ENCODE assay signal across 1 cellular context in genomic region chr19:2840794-2841790, GRCh38.
TF ChIP-seq lines count a peak whose summit lies in the region.

Gene ZNF555 (plus strand): TSS chr19:2841475. CDS start chr19:2841573, 98 bp downstream.

TF ChIP-seq in HepG2, 621 proteins besides CTCF, POLR2A, EP300 and RAD21 (continued from another document and continues in another):
- TF ChIP-seq, protein P1, sequence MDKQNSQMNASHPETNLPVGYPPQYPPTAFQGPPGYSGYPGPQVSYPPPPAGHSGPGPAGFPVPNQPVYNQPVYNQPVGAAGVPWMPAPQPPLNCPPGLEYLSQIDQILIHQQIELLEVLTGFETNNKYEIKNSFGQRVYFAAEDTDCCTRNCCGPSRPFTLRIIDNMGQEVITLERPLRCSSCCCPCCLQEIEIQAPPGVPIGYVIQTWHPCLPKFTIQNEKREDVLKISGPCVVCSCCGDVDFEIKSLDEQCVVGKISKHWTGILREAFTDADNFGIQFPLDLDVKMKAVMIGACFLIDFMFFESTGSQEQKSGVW (CRISPR knock-in tag; IDR thresholded peaks at IDR 0.05; ENCODE audit: borderline replicate concordance), result no peak
- TF ChIP-seq ZNF550 (CRISPR knock-in tag; IDR thresholded peaks at IDR 0.05; ENCODE audit: borderline replicate concordance) (no peak), ATF7-NPFF (CRISPR knock-in tag; IDR thresholded peaks at IDR 0.05; ENCODE audit: low read depth) (peak; percentile 89), ZNF207 (IDR thresholded peaks at IDR 0.05; ENCODE audit: borderline replicate concordance) (no peak), ZNF432 (CRISPR knock-in tag; IDR thresholded peaks at IDR 0.05; ENCODE audit: borderline replicate concordance) (no peak), BHLHE40 (IDR thresholded peaks at IDR 0.05; ENCODE audit: low read length) (no peak), ZNF468 (CRISPR knock-in tag; IDR thresholded peaks at IDR 0.05) (no peak), POLR2G (IDR thresholded peaks at IDR 0.05; ENCODE audit: low read depth, low read length) (peak; percentile 69), SYNCRIP (IDR thresholded peaks at IDR 0.05; ENCODE audit: insufficient read depth, low read depth, low read length) (no peak), ZBTB7A (CRISPR knock-in tag; IDR thresholded peaks at IDR 0.05) (peak; percentile 88), ZFP36L2 (CRISPR knock-in tag; IDR thresholded peaks at IDR 0.05) (no peak), FOXO1 (CRISPR knock-in tag; IDR thresholded peaks at IDR 0.05) (peak; percentile 18; the same call in 1 of the 2 replicates), ZBTB34 (CRISPR knock-in tag; IDR thresholded peaks at IDR 0.05) (no peak), ZNF572 (CRISPR knock-in tag; IDR thresholded peaks at IDR 0.05) (no peak), ZNF607 (CRISPR knock-in tag; IDR thresholded peaks at IDR 0.05; ENCODE audit: borderline replicate concordance) (peak; percentile 74; the same call in 1 of the 2 replicates), KLF12 (CRISPR knock-in tag; IDR thresholded peaks at IDR 0.05; ENCODE audit: borderline replicate concordance) (peak; percentile 92), ZNF83 (CRISPR knock-in tag; IDR thresholded peaks at IDR 0.05; ENCODE audit: borderline replicate concordance) (no peak; the same call in 1 of the 2 replicates), SP1 (IDR thresholded peaks at IDR 0.05) (0 out of 2 replicates have a peak, but pooled peaks have one; percentile 8), SP1 (CRISPR knock-in tag; IDR thresholded peaks at IDR 0.05) (peak; percentile 48), ZBTB8A (CRISPR knock-in tag; IDR thresholded peaks at IDR 0.05; ENCODE audit: borderline replicate concordance, low read depth) (0 out of 2 replicates have a peak, but pooled peaks have one; percentile 43), ZNF30 (CRISPR knock-in tag; IDR thresholded peaks at IDR 0.05) (0 out of 2 replicates have a peak, but pooled peaks have one; percentile 69), ZNF12 (CRISPR knock-in tag; IDR thresholded peaks at IDR 0.05) (0 out of 2 replicates have a peak, but pooled peaks have one; percentile 41), XRCC5 (optimal IDR thresholded peaks at IDR 0.05; ENCODE audit: low read length) (peak; percentile 39), ZFAT (CRISPR knock-in tag; conservative IDR thresholded peaks at IDR 0.05) (no peak), BORCS8-MEF2B (CRISPR knock-in tag; IDR thresholded peaks at IDR 0.05) (no peak), FIP1L1 (IDR thresholded peaks at IDR 0.05; ENCODE audit: borderline replicate concordance, insufficient read depth, low read depth, low read length) (no peak), ZNF546 (CRISPR knock-in tag; conservative IDR thresholded peaks at IDR 0.05) (0 out of 2 replicates have a peak, but pooled peaks have one; percentile 6), ZNF510 (CRISPR knock-in tag; IDR thresholded peaks at IDR 0.05; ENCODE audit: low read depth) (peak; percentile 93; the same call in 1 of the 2 replicates), TBP (CRISPR knock-in tag; IDR thresholded peaks at IDR 0.05) (no peak), ZNF563 (CRISPR knock-in tag; IDR thresholded peaks at IDR 0.05) (no peak; the same call in 1 of the 2 replicates), RBM22 (optimal IDR thresholded peaks at IDR 0.05; ENCODE audit: low read length) (no peak), THYN1 (CRISPR knock-in tag; IDR thresholded peaks at IDR 0.05; ENCODE audit: borderline replicate concordance, low read depth) (no peak), REL (CRISPR knock-in tag; conservative IDR thresholded peaks at IDR 0.05) (peak; percentile 82), BRF2 (CRISPR knock-in tag; IDR thresholded peaks at IDR 0.05) (no peak), IRF2 (CRISPR knock-in tag; IDR thresholded peaks at IDR 0.05) (peak; percentile 16; the same call in 1 of the 2 replicates), PCBP2 (optimal IDR thresholded peaks at IDR 0.05; ENCODE audit: low read depth, low read length, poor library complexity, severe bottlenecking) (no peak), CREB3 (CRISPR knock-in tag; IDR thresholded peaks at IDR 0.05) (peak; percentile 68; the same call in 1 of the 2 replicates), ZSCAN29 (CRISPR knock-in tag; conservative IDR thresholded peaks at IDR 0.05) (peak; percentile 90), HOXA3 (CRISPR knock-in tag; IDR thresholded peaks at IDR 0.05) (peak; percentile 92), TAF1 (CRISPR knock-in tag; IDR thresholded peaks at IDR 0.05) (peak; percentile 73), SKIL (CRISPR knock-in tag; IDR thresholded peaks at IDR 0.05; ENCODE audit: borderline replicate concordance) (peak; percentile 26; the same call in 1 of the 2 replicates)
- TF ChIP-seq, protein P2, sequence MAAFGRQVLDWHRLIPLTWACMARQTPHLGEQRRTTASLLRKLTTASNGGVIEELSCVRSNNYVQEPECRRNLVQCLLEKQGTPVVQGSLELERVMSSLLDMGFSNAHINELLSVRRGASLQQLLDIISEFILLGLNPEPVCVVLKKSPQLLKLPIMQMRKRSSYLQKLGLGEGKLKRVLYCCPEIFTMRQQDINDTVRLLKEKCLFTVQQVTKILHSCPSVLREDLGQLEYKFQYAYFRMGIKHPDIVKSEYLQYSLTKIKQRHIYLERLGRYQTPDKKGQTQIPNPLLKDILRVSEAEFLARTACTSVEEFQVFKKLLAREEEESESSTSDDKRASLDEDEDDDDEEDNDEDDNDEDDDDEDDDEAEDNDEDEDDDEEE (CRISPR knock-in tag; IDR thresholded peaks at IDR 0.05), result no peak
- TF ChIP-seq, protein P3, sequence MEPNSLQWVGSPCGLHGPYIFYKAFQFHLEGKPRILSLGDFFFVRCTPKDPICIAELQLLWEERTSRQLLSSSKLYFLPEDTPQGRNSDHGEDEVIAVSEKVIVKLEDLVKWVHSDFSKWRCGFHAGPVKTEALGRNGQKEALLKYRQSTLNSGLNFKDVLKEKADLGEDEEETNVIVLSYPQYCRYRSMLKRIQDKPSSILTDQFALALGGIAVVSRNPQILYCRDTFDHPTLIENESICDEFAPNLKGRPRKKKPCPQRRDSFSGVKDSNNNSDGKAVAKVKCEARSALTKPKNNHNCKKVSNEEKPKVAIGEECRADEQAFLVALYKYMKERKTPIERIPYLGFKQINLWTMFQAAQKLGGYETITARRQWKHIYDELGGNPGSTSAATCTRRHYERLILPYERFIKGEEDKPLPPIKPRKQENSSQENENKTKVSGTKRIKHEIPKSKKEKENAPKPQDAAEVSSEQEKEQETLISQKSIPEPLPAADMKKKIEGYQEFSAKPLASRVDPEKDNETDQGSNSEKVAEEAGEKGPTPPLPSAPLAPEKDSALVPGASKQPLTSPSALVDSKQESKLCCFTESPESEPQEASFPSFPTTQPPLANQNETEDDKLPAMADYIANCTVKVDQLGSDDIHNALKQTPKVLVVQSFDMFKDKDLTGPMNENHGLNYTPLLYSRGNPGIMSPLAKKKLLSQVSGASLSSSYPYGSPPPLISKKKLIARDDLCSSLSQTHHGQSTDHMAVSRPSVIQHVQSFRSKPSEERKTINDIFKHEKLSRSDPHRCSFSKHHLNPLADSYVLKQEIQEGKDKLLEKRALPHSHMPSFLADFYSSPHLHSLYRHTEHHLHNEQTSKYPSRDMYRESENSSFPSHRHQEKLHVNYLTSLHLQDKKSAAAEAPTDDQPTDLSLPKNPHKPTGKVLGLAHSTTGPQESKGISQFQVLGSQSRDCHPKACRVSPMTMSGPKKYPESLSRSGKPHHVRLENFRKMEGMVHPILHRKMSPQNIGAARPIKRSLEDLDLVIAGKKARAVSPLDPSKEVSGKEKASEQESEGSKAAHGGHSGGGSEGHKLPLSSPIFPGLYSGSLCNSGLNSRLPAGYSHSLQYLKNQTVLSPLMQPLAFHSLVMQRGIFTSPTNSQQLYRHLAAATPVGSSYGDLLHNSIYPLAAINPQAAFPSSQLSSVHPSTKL (CRISPR knock-in tag; IDR thresholded peaks at IDR 0.05), result peak; percentile 77; the same call in 1 of the 2 replicates
- TF ChIP-seq, protein P4, sequence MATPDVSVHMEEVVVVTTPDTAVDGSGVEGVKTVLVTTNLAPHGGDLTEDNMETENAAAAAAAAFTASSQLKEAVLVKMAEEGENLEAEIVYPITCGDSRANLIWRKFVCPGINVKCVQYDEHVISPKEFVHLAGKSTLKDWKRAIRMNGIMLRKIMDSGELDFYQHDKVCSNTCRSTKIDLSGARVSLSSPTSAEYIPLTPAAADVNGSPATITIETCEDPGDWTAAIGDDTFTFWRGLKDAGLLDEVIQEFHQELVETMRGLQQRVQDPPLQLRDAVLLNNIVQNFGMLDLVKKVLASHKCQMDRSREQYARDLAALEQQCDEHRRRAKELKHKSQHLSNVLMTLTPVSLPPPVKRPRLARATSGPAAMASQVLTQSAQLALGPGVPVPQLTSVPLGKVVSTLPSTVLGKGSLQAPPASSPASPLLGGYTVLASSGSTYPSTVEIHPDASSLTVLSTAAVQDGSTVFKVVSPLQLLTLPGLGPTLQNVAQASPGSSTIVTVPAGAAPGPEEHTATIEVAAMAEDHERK (CRISPR knock-in tag; IDR thresholded peaks at IDR 0.05; ENCODE audit: low read depth), result peak; percentile 66
- TF ChIP-seq, protein P5, sequence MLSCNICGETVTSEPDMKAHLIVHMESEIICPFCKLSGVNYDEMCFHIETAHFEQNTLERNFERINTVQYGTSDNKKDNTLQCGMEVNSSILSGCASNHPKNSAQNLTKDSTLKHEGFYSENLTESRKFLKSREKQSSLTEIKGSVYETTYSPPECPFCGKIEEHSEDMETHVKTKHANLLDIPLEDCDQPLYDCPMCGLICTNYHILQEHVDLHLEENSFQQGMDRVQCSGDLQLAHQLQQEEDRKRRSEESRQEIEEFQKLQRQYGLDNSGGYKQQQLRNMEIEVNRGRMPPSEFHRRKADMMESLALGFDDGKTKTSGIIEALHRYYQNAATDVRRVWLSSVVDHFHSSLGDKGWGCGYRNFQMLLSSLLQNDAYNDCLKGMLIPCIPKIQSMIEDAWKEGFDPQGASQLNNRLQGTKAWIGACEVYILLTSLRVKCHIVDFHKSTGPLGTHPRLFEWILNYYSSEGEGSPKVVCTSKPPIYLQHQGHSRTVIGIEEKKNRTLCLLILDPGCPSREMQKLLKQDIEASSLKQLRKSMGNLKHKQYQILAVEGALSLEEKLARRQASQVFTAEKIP (CRISPR knock-in tag; IDR thresholded peaks at IDR 0.05; ENCODE audit: borderline replicate concordance), result no peak
- TF ChIP-seq, protein P6, sequence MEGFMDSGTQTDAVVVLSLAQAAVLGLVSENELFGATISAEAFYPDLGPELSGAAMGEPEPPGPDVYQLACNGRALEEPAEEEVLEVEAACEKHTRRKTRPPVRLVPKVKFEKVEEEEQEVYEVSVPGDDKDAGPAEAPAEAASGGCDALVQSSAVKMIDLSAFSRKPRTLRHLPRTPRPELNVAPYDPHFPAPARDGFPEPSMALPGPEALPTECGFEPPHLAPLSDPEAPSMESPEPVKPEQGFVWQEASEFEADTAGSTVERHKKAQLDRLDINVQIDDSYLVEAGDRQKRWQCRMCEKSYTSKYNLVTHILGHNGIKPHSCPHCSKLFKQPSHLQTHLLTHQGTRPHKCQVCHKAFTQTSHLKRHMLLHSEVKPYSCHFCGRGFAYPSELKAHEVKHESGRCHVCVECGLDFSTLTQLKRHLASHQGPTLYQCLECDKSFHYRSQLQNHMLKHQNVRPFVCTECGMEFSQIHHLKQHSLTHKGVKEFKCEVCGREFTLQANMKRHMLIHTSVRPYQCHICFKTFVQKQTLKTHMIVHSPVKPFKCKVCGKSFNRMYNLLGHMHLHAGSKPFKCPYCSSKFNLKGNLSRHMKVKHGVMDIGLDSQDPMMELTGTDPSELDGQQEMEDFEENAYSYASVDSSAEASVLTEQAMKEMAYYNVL (CRISPR knock-in tag; IDR thresholded peaks at IDR 0.05; ENCODE audit: borderline replicate concordance), result peak; percentile 81; the same call in 1 of the 2 replicates
